10 cellular contexts compared by ENCODE assay signal in the genomic region with DNA sequence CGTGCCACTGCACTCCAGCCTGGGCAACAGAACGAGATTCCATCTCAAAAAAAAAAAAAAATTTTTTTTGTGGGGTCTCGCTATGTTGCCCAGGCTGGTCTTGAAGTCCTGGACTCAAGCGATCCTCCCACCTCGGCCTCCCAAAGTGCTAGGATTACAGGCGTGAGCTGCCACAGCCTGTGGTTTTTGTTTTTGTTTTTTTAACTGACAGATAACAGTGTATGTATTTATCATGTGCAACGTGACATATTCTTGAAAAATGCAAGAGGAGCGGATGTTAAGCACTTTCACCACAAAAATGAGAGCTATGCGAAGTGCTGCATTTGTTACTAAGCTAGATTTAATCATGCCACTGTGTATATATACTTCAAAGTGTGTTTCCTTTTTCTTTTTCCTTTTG. TPM values are rescaled to one million over a fixed set of nuclear protein-coding genes. Genes with fewer than 3 reads are reported as not detected.
DNase-seq lines count a peak whose midpoint lies in the region; ATAC-seq and TF ChIP-seq lines count a peak whose summit lies in the region.
"Had no signal": no experiment of that assay in that cellular context is flagged by ENCODE, and none has a peak within 500 bp of the region (broad histone marks: within the 10 kb centered on the region; RNA-seq: fewer than 3 reads in every experiment).

No MANE protein-coding gene starts in this region.

- H3K79me2 ChIP-seq in SK-N-SH (ENCODE audit: insufficient read depth), result peaks cover 78% of the 10 kb centered on the region

- no peak overlapping the region for H3K4me3 ChIP-seq in SK-N-SH (ENCODE audit: low read depth in 2 of 2, low read length in 1 of 2)
- H3K4me3 ChIP-seq in fibroblast of pulmonary artery (replicated peaks; ENCODE audit: low read depth, low read length), result no peak overlapping the region
- no peak overlapping the region for H3K4me3 ChIP-seq in skeletal muscle satellite cell (ENCODE audit: low read length)

- H4K20me1 ChIP-seq in SK-N-SH (ENCODE audit: insufficient read depth), result peaks cover 41% of the 10 kb centered on the region; the same call in 1 of the 2 replicates

- POLR2A ChIA-PET in SK-N-SH (lab: Yijun Ruan, JAX), result interaction anchor here (1.3 kb wide), 1 partner anchor 124 kb away, joined by 3 read pairs; a partner anchor contains a TSS

- DNase-seq in SK-N-SH (no peak), SW 1271 (lab: John Stamatoyannopoulos, UW) (peak; percentile 70 to 90), fibroblast of pulmonary artery (ENCODE audit: low read depth) (peak; percentile 89), glutamatergic neuron (no peak)
- DNase-seq in activated CD8-positive, alpha-beta memory T cell treated with anti-CD3 and anti-CD28 coated beads for 24 hours, result no peak
- DNase-seq: activated CD4-positive, alpha-beta memory T cell treated with anti-CD3 and anti-CD28 coated beads for 36 hours; NCI-H1092 treated with DMSO at 0.1 percent for 48 hours had no signal

- no peaks in the 10 kb centered on the region for H3K9me2 ChIP-seq in SK-N-SH

- peaks cover 9% of the 10 kb centered on the region for H3F3A ChIP-seq in SK-N-SH (replicated peaks; ENCODE audit: insufficient read depth)

- no peak overlapping the region for H2AFZ ChIP-seq in SK-N-SH (ENCODE audit: low read depth)

- no peaks in the 10 kb centered on the region for H3K36me3 Mint-ChIP-seq in glutamatergic neuron (ENCODE audit: unreplicated experiment)

- ATAC-seq in SK-N-SH treated with all-trans-retinoic acid at 6 μM for 48 hours (peak; percentile 8; the same call in 1 of the 3 replicates), HG02798 (IDR thresholded peaks at IDR 0.05; ENCODE audit: poor library complexity, unreplicated experiment) (no peak)

- H3K9ac ChIP-seq in SK-N-SH (no peak overlapping the region), skeletal muscle satellite cell (ENCODE audit: low read depth, low read length) (peak overlapping the region; percentile 76)

- H3K27ac Mint-ChIP-seq in glutamatergic neuron (ENCODE audit: unreplicated experiment), result no peak overlapping the region
- H3K27ac Mint-ChIP-seq: activated CD4-positive, alpha-beta memory T cell treated with anti-CD3 and anti-CD28 coated beads for 36 hours had no signal

- TF ChIP-seq CTCF in SK-N-SH (IDR thresholded peaks at IDR 0.05) (no peak), fibroblast of pulmonary artery (IDR thresholded peaks at IDR 0.05; ENCODE audit: low read length, missing control alignments) (no peak), glutamatergic neuron (IDR thresholded peaks at IDR 0.05; ENCODE audit: partially characterized antibody, unreplicated experiment) (no peak)

- H3K4me2 ChIP-seq in SK-N-SH (no peak overlapping the region), skeletal muscle satellite cell (ENCODE audit: low read length) (peak overlapping the region; percentile 79)

- H3K27me3 Mint-ChIP-seq in glutamatergic neuron (ENCODE audit: unreplicated experiment), result peaks cover 5% of the 10 kb centered on the region
- H3K27me3 Mint-ChIP-seq: activated CD4-positive, alpha-beta memory T cell treated with anti-CD3 and anti-CD28 coated beads for 36 hours had no signal

- CTCF ChIA-PET in SK-N-SH (lab: Yijun Ruan, JAX), result interaction anchor here (0.8 to 1.0 kb wide), 3 partner anchors 17 to 104 kb away, joined by 3 read pairs; no protein-coding TSS in a partner anchor

- no peak overlapping the region for H3K27ac ChIP-seq in SK-N-SH (ENCODE audit: low read depth in 2 of 2, low read length in 1 of 2)

- peaks cover 6 to 11% of the 10 kb centered on the region in 2 experiments; a peak in 2 of 4 replicates for H3K4me1 ChIP-seq in SK-N-SH (ENCODE audit: control insufficient read depth in 1 of 2, insufficient read depth in 2 of 2, low read depth in 1 of 2, low read length in 1 of 2)
- peaks cover 29% of the 10 kb centered on the region for H3K4me1 ChIP-seq in skeletal muscle satellite cell (ENCODE audit: control insufficient read depth, insufficient read depth, low read length)

- no peaks in the 10 kb centered on the region for H3K27me3 ChIP-seq in SK-N-SH (ENCODE audit: insufficient read depth)
- no peaks in the 10 kb centered on the region for H3K27me3 ChIP-seq in skeletal muscle satellite cell (ENCODE audit: control insufficient read depth, insufficient read depth, low read length)

- 86% methylated on average over 9 of the region's 9 CpGs for WGBS in SK-N-SH (ENCODE audit: low lambda C conversion rate)

- H3K9me3 ChIP-seq in SK-N-SH (no peaks in the 10 kb centered on the region), skeletal muscle satellite cell (replicated peaks; ENCODE audit: low read length) (no peaks in the 10 kb centered on the region)

- no peak for TF ChIP-seq EP300 in SK-N-SH (IDR thresholded peaks at IDR 0.05; ENCODE audit: borderline replicate concordance in 1 of 2, low read depth in 1 of 2, low read length in 1 of 2)

- H3K4me1 Mint-ChIP-seq in glutamatergic neuron (ENCODE audit: low read depth, unreplicated experiment), result peaks cover 6% of the 10 kb centered on the region

- H3K4me3 Mint-ChIP-seq in glutamatergic neuron (ENCODE audit: unreplicated experiment), result no peak overlapping the region
- H3K4me3 Mint-ChIP-seq: activated CD4-positive, alpha-beta memory T cell treated with anti-CD3 and anti-CD28 coated beads for 36 hours had no signal

- peaks cover 9% of the 10 kb centered on the region for H3K9me3 Mint-ChIP-seq in glutamatergic neuron (ENCODE audit: unreplicated experiment)
- H3K9me3 Mint-ChIP-seq: activated CD4-positive, alpha-beta memory T cell treated with anti-CD3 and anti-CD28 coated beads for 36 hours had no signal

- TF ChIP-seq RAD21 in SK-N-SH (IDR thresholded peaks at IDR 0.05; ENCODE audit: low read length), result no peak

- H3K36me3 ChIP-seq in SK-N-SH (replicated peaks in 1 of 2; ENCODE audit: control insufficient read depth in 1 of 2, insufficient read depth in 2 of 2, low read length in 1 of 2) (no peaks in the 10 kb centered on the region), skeletal muscle satellite cell (ENCODE audit: insufficient read depth, low read length) (no peaks in the 10 kb centered on the region)

TF ChIP-seq in SK-N-SH treated with all-trans-retinoic acid at 6 μM for 48 hours, 23 proteins besides CTCF, POLR2A, EP300 and RAD21 (continues in another document):
- TF ChIP-seq ZNF70 (CRISPR knock-in tag; IDR thresholded peaks at IDR 0.05) (no peak), CSDC2 (CRISPR knock-in tag; IDR thresholded peaks at IDR 0.05) (no peak), PPARA (CRISPR knock-in tag; IDR thresholded peaks at IDR 0.05; ENCODE audit: borderline replicate concordance) (no peak), BACH2 (CRISPR knock-in tag; IDR thresholded peaks at IDR 0.05; ENCODE audit: borderline replicate concordance) (no peak), RARB (CRISPR knock-in tag; IDR thresholded peaks at IDR 0.05) (no peak)
- TF ChIP-seq, protein P1, sequence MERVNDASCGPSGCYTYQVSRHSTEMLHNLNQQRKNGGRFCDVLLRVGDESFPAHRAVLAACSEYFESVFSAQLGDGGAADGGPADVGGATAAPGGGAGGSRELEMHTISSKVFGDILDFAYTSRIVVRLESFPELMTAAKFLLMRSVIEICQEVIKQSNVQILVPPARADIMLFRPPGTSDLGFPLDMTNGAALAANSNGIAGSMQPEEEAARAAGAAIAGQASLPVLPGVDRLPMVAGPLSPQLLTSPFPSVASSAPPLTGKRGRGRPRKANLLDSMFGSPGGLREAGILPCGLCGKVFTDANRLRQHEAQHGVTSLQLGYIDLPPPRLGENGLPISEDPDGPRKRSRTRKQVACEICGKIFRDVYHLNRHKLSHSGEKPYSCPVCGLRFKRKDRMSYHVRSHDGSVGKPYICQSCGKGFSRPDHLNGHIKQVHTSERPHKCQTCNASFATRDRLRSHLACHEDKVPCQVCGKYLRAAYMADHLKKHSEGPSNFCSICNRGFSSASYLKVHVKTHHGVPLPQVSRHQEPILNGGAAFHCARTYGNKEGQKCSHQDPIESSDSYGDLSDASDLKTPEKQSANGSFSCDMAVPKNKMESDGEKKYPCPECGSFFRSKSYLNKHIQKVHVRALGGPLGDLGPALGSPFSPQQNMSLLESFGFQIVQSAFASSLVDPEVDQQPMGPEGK (CRISPR knock-in tag; IDR thresholded peaks at IDR 0.05; ENCODE audit: borderline replicate concordance), result no peak

TF ChIP-seq in SK-N-SH, 30 proteins besides CTCF, POLR2A, EP300 and RAD21:
- TF ChIP-seq RFX5 (IDR thresholded peaks at IDR 0.05; ENCODE audit: low read length) (no peak), TCF12 (IDR thresholded peaks at IDR 0.05) (no peak), POLR2AphosphoS5 (IDR thresholded peaks at IDR 0.05; ENCODE audit: low read depth, low read length) (no peak), NFIC (IDR thresholded peaks at IDR 0.05; ENCODE audit: borderline replicate concordance) (no peak), FOSL2 (IDR thresholded peaks at IDR 0.05; ENCODE audit: borderline replicate concordance, low read depth) (no peak), ELF1 (IDR thresholded peaks at IDR 0.05) (no peak)

RNA-seq across cellular contexts. Expression of a gene that starts 49.0 kb away (rescaled TPM):
- polyA plus RNA-seq in SK-N-SH (2012; rRNA removed), result 11.3 and 11.7 TPM in 2 replicates
- 4.7 and 7.6 TPM in 2 replicates for polyA plus RNA-seq in SK-N-SH (2012; cell fraction: cytosol; rRNA removed)
- 23.3 and 25.8 TPM in 2 replicates for polyA plus RNA-seq in SK-N-SH (2012; cell fraction: nucleus; rRNA removed)
- 19.2 and 23.1 TPM in 2 replicates for total RNA-seq in skeletal muscle satellite cell (2012; rRNA removed)
- 44.1 TPM for total RNA-seq in glutamatergic neuron (ENCODE audit: unreplicated experiment)

Comparison
In these comparisons a context has a peak if more than half of its experiments do, and no peak if none do; other contexts are left out.
1. DNase-seq: peak in SW 1271 (2 of 2) and fibroblast of pulmonary artery (single experiment); none in SK-N-SH (single experiment), glutamatergic neuron (single experiment) and activated CD8-positive, alpha-beta memory T cell treated with anti-CD3 and anti-CD28 coated beads for 24 hours (single experiment).